12 cellular contexts compared by ENCODE assay signal in genomic region chr4:41318839-41319530, GRCh38.
DNase-seq lines count a peak whose midpoint lies in the region; ATAC-seq, FAIRE-seq and TF ChIP-seq lines count a peak whose summit lies in the region.
"Had no signal": no experiment of that assay in that cellular context is flagged by ENCODE, and none has a peak within 500 bp of the region (broad histone marks: within the 10 kb centered on the region; RNA-seq: fewer than 3 reads in every experiment).

No MANE protein-coding gene starts in this region.

- TF ChIP-seq CTCF in K562 (IDR thresholded peaks at IDR 0.05 in 2 of 3, conservative IDR thresholded peaks at IDR 0.05 in 1 of 3; ENCODE audit: insufficient read depth in 2 of 3, low read depth in 1 of 3, low read length in 3 of 3) (no peak), GM10266 (IDR thresholded peaks at IDR 0.05; ENCODE audit: control insufficient read depth, insufficient read depth, low read depth, missing control alignments) (no peak), glutamatergic neuron (IDR thresholded peaks at IDR 0.05; ENCODE audit: partially characterized antibody, unreplicated experiment) (no peak)

- no peak overlapping the region for H3K4me3 ChIP-seq in K562

- H3K9me3 Mint-ChIP-seq in glutamatergic neuron (ENCODE audit: unreplicated experiment): peaks cover 2% of the 10 kb centered on the region

- H3K4me3 Mint-ChIP-seq in glutamatergic neuron (ENCODE audit: unreplicated experiment): no peak overlapping the region

- H2AFZ ChIP-seq in K562 (ENCODE audit: low read depth, low read length): no peak overlapping the region

- H3K9me1 ChIP-seq in K562 (ENCODE audit: control insufficient read depth, insufficient read depth, low read length): no peaks in the 10 kb centered on the region

- FAIRE-seq in K562 (lab: Jason Lieb, UNC): no peak

- H3K4me2 ChIP-seq in K562 (ENCODE audit: insufficient read depth, low read length): no peak overlapping the region

- BruUV-seq in K562 (replicated peaks; lab: Mats Ljungman, UMichigan): no TSS peak

- ATAC-seq in K562: peak; percentile 39; the same call in 1 of the 3 replicates
- ATAC-seq in GM21390 (IDR thresholded peaks at IDR 0.05; ENCODE audit: unreplicated experiment): no peak
- ATAC-seq in HG03432 (IDR thresholded peaks at IDR 0.05; ENCODE audit: unreplicated experiment): no peak

- TF ChIP-seq RAD21 in K562 (CRISPR knock-in tag; conservative IDR thresholded peaks at IDR 0.05 in 1 of 2, IDR thresholded peaks at IDR 0.05 in 1 of 2): no peak

- H3K27ac Mint-ChIP-seq in glutamatergic neuron (ENCODE audit: unreplicated experiment): no peak overlapping the region

- DNase-seq in NCI-H748 (lab: John Stamatoyannopoulos, UW; ENCODE audit: unreplicated experiment) (peak; percentile 25), NCI-H748 treated with DMSO at 0.1 percent for 48 hours (lab: John Stamatoyannopoulos, UW) (no peak), K562 (ENCODE audit: extremely low read depth in 1 of 4, low spot score in 3 of 4) (peak in 1 of 4 experiments; percentile 23), islet precursor cell (peak; percentile 78), GM10266 (ENCODE audit: extremely low spot score) (no peak), glutamatergic neuron (no peak)
- DNase-seq: erythroblast; GDM1; NCI-H1694 treated with DMSO at 0.1 percent for 48 hours; stimulated activated naive CD4-positive, alpha-beta T cell treated with Interleukin-2 at 50 U/mL for 16 hours had no signal

- no peak overlapping the region for H3K27ac ChIP-seq in K562 (ENCODE audit: extremely low read depth, low read depth, low read length)

- no peaks in the 10 kb centered on the region for H4K20me1 ChIP-seq in K562 (replicated peaks; ENCODE audit: control insufficient read depth, insufficient read depth, low read length)

- H3K27me3 ChIP-seq in K562 (ENCODE audit: control insufficient read depth in 2 of 2, insufficient read depth in 2 of 2, low read length in 2 of 2): no peaks in the 10 kb centered on the region

- H3K36me3 Mint-ChIP-seq in glutamatergic neuron (ENCODE audit: unreplicated experiment): no peaks in the 10 kb centered on the region

- no peaks in the 10 kb centered on the region for H3K4me1 ChIP-seq in K562 (replicated peaks in 1 of 2; ENCODE audit: control insufficient read depth in 2 of 2, insufficient read depth in 2 of 2, low read length in 2 of 2)

- POLR2A ChIA-PET in K562 (lab: Yijun Ruan, JAX): no interaction called here

- H3K79me2 ChIP-seq in K562 (ENCODE audit: control insufficient read depth, insufficient read depth, low read length): no peaks in the 10 kb centered on the region

- peaks cover 2% of the 10 kb centered on the region for H3K27me3 Mint-ChIP-seq in glutamatergic neuron (ENCODE audit: unreplicated experiment)

- no peak for TF ChIP-seq EP300 in K562 (IDR thresholded peaks at IDR 0.05; ENCODE audit: low read length)

- no peaks in the 10 kb centered on the region for H3K4me1 Mint-ChIP-seq in glutamatergic neuron (ENCODE audit: low read depth, unreplicated experiment)

- no peak overlapping the region for H3K9ac ChIP-seq in K562 (ENCODE audit: insufficient read depth in 1 of 2, low read depth in 2 of 2, low read length in 2 of 2)

- in situ Hi-C loops in K562 (cut with MboI): no loop called here

- CTCF ChIA-PET in K562 (lab: Yijun Ruan, JAX; ENCODE audit: low intra/inter-chr PET ratio): no interaction called here

- intact Hi-C loops in K562 (cut with micrococcal nuclease): no loop called here

- no peak for TF ChIP-seq POLR2A in K562 (conservative IDR thresholded peaks at IDR 0.05)

- 2% methylated on average over 6 of the region's 6 CpGs for WGBS in K562 (ENCODE audit: insufficient coverage, low coverage, missing lambda C conversion rate)

- H3K36me3 ChIP-seq in K562 (ENCODE audit: control insufficient read depth, insufficient read depth, low read length): no peaks in the 10 kb centered on the region

- no peaks in the 10 kb centered on the region for H3K9me3 ChIP-seq in K562 (replicated peaks; ENCODE audit: control insufficient read depth, insufficient read depth, low read depth, low read length)

TF ChIP-seq in K562, 482 proteins besides CTCF, POLR2A, EP300 and RAD21 (continues in another document):
- peak; percentile 17; the same call in 1 of the 2 replicates for TF ChIP-seq MAFG (tag; conservative IDR thresholded peaks at IDR 0.05)
- no peak for TF ChIP-seq JUND (IDR thresholded peaks at IDR 0.05; ENCODE audit: borderline replicate concordance, low read depth, low read length)
- 0 out of 3 replicates have a peak, but pooled peaks have one; percentile 20 for TF ChIP-seq JUND (tag; IDR thresholded peaks at IDR 0.05; ENCODE audit: borderline replicate concordance, low read depth, low read length)
- TF ChIP-seq ZNF644 (tag; IDR thresholded peaks at IDR 0.05; ENCODE audit: low read depth): 0 out of 2 replicates have a peak, but pooled peaks have one; percentile 27
- no peak for TF ChIP-seq LARP7 (IDR thresholded peaks at IDR 0.05)
- no peak for TF ChIP-seq ARID3A (IDR thresholded peaks at IDR 0.05; ENCODE audit: borderline replicate concordance, low read depth, low read length)
- TF ChIP-seq DACH1 (IDR thresholded peaks at IDR 0.05; ENCODE audit: partially characterized antibody): no peak
- TF ChIP-seq TAL1 (IDR thresholded peaks at IDR 0.05): peak; percentile 41; the same call in 1 of the 2 replicates
- TF ChIP-seq PREB (CRISPR knock-in tag; IDR thresholded peaks at IDR 0.05): no peak
- no peak for TF ChIP-seq KLF1 (tag; IDR thresholded peaks at IDR 0.05)
- 0 out of 2 replicates have a peak, but pooled peaks have one; percentile 56 for TF ChIP-seq BACH1 (tag; IDR thresholded peaks at IDR 0.05)
- no peak for TF ChIP-seq NR3C1 (CRISPR knock-in tag; IDR thresholded peaks at IDR 0.05)
- no peak for TF ChIP-seq HDGF (IDR thresholded peaks at IDR 0.05)
- peak; percentile 49; the same call in 1 of the 2 replicates for TF ChIP-seq ARID1B (IDR thresholded peaks at IDR 0.05)
- peak; percentile 26; the same call in 1 of the 2 replicates for TF ChIP-seq CBFA2T2 (conservative IDR thresholded peaks at IDR 0.05)
- peak; percentile 52 for TF ChIP-seq MEIS2 (IDR thresholded peaks at IDR 0.05; ENCODE audit: partially characterized antibody)
- no peak for TF ChIP-seq MBD1 (CRISPR knock-in tag; IDR thresholded peaks at IDR 0.05)
- TF ChIP-seq CBX1 (IDR thresholded peaks at IDR 0.05; ENCODE audit: low read depth): no peak
- TF ChIP-seq ZNF253 (CRISPR knock-in tag; conservative IDR thresholded peaks at IDR 0.05): no peak
- peak; percentile 45; the same call in 1 of the 2 replicates for TF ChIP-seq TEAD4 (IDR thresholded peaks at IDR 0.05; ENCODE audit: low read length)
- no peak for TF ChIP-seq TEAD4 (CRISPR knock-in tag; IDR thresholded peaks at IDR 0.05; ENCODE audit: borderline replicate concordance)
- TF ChIP-seq HES1 (IDR thresholded peaks at IDR 0.05; ENCODE audit: low read depth): no peak
- no peak for TF ChIP-seq ILK (tag; IDR thresholded peaks at IDR 0.05; ENCODE audit: borderline replicate concordance, low read depth)

Comparison
In these comparisons a context has a peak if more than half of its experiments do, and no peak if none do; other contexts are left out.
1. DNase-seq: peak in NCI-H748 (single experiment) and islet precursor cell (single experiment); none in NCI-H748 treated with DMSO at 0.1 percent for 48 hours (single experiment), GM10266 (single experiment) and glutamatergic neuron (single experiment).